In the genomic region with DNA sequence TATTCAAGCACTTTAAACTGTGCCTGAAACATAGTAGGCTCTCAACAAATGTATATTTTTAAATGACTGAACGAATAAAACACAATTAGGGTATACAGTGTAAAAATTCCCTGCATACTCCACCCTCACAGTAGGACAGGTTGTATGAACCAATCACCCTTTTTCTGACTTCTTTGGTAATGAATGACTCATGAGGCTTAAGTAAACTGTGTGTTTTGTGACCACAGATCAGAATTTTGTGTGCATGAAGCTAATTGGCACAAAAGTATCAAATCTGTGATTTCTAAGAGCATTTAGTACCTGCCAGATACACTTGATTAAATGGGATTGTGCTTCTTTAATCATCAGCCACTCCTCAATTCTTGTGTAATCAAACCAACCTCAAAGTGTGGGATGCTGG, we compare ENCODE assay signal across 2 cellular contexts.
A peak's percentile ranks its signal among the peaks of the same experiment; 100 is the strongest.
TF ChIP-seq lines count a peak whose summit lies in the region.

No MANE protein-coding gene starts in this region.

TF ChIP-seq in A549, 52 proteins besides CTCF, POLR2A, EP300 and RAD21:
- TF ChIP-seq FOSL2 (IDR thresholded peaks at IDR 0.05) = no peak
- TF ChIP-seq FOSL2 (CRISPR knock-in tag; IDR thresholded peaks at IDR 0.05) = peak; percentile 24; the same call in 1 of the 2 replicates
- no peak for TF ChIP-seq HDAC2 (IDR thresholded peaks at IDR 0.05)

TF ChIP-seq in IMR-90, 13 proteins besides CTCF, POLR2A, EP300 and RAD21:
- no peak for TF ChIP-seq MXI1 (IDR thresholded peaks at IDR 0.05; ENCODE audit: borderline replicate concordance, low read depth, low read length)
- TF ChIP-seq SMC3 (IDR thresholded peaks at IDR 0.05; ENCODE audit: low read depth, low read length) = no peak
- no peak for TF ChIP-seq NFE2L2 (IDR thresholded peaks at IDR 0.05; ENCODE audit: low read depth, low read length)
- no peak for TF ChIP-seq RFX5 (IDR thresholded peaks at IDR 0.05; ENCODE audit: low read depth, low read length)
- no peak for TF ChIP-seq CEBPB (IDR thresholded peaks at IDR 0.05; ENCODE audit: low read depth, low read length)
- TF ChIP-seq MAZ (IDR thresholded peaks at IDR 0.05; ENCODE audit: borderline replicate concordance, low read depth, low read length) = no peak
- TF ChIP-seq ELK1 (IDR thresholded peaks at IDR 0.05; ENCODE audit: borderline replicate concordance, low read depth, low read length) = no peak
- TF ChIP-seq, protein P1, sequence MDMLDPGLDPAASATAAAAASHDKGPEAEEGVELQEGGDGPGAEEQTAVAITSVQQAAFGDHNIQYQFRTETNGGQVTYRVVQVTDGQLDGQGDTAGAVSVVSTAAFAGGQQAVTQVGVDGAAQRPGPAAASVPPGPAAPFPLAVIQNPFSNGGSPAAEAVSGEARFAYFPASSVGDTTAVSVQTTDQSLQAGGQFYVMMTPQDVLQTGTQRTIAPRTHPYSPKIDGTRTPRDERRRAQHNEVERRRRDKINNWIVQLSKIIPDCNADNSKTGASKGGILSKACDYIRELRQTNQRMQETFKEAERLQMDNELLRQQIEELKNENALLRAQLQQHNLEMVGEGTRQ (IDR thresholded peaks at IDR 0.05; ENCODE audit: low read depth, low read length) = no peak
- TF ChIP-seq RCOR1 (IDR thresholded peaks at IDR 0.05; ENCODE audit: insufficient replicate concordance, low read length) = no peak
- no peak for TF ChIP-seq MAFK (IDR thresholded peaks at IDR 0.05; ENCODE audit: low read depth, low read length)
- TF ChIP-seq CHD1 (IDR thresholded peaks at IDR 0.05; ENCODE audit: low read depth, low read length) = no peak
- no peak for TF ChIP-seq BHLHE40 (IDR thresholded peaks at IDR 0.05; ENCODE audit: low read depth, low read length)
- no peak; the same call in 1 of the 2 replicates for TF ChIP-seq FOS (IDR thresholded peaks at IDR 0.05; ENCODE audit: low read depth, low read length)
TF ChIP-seq in IMR-90: peak in this region for 0.
